Comparison of ENCODE assay signal across 8 cellular contexts in genomic region chr6:128519132-128519930, GRCh38. TPM values are rescaled to one million over a fixed set of nuclear protein-coding genes. Genes with fewer than 3 reads are reported as not detected.
DNase-seq lines count a peak whose midpoint lies in the region; ATAC-seq lines count a peak whose summit lies in the region.

No MANE protein-coding gene starts in this region.

- H3K4me1 ChIP-seq in muscle layer of colon (ENCODE audit: insufficient read depth, low read length) (peaks cover 34% of the 10 kb centered on the region), subcutaneous abdominal adipose tissue (ENCODE audit: control insufficient read depth in 5 of 5, insufficient read depth in 5 of 5, low read length in 5 of 5) (peaks cover 0 to 26% (median 17%) of the 10 kb centered on the region in 5 donors)

- H3K4me3 ChIP-seq in muscle layer of colon (ENCODE audit: low read depth in 1 of 2, low read length in 2 of 2) (peak overlapping the region; percentile 78 to 82), subcutaneous abdominal adipose tissue (ENCODE audit: low read depth in 1 of 5, low read length in 5 of 5) (peak overlapping the region; percentile 77 to 95 (median 84))

- no peaks in the 10 kb centered on the region for H3K36me3 ChIP-seq in muscle layer of colon (ENCODE audit: insufficient read depth, low read length)
- no peaks in the 10 kb centered on the region for H3K36me3 ChIP-seq in subcutaneous abdominal adipose tissue (ENCODE audit: control insufficient read depth in 5 of 5, insufficient read depth in 5 of 5, low read length in 5 of 5)

- H3K27ac ChIP-seq in muscle layer of colon (ENCODE audit: low read depth, low read length), result peak overlapping the region; percentile 93
- peak overlapping the region; percentile 92 for H3K27ac ChIP-seq in subcutaneous abdominal adipose tissue (ENCODE audit: low read depth, low read length)

- H3K9ac ChIP-seq in muscle layer of colon (ENCODE audit: low read length) (peak overlapping the region; percentile 72), subcutaneous abdominal adipose tissue (ENCODE audit: low read length in 5 of 5) (peak overlapping the region; percentile 66 to 98 (median 79))

- H3K27me3 ChIP-seq in muscle layer of colon (ENCODE audit: control insufficient read depth in 1 of 2, insufficient read depth in 2 of 2, low read length in 2 of 2) (no peaks in the 10 kb centered on the region), subcutaneous abdominal adipose tissue (ENCODE audit: control insufficient read depth in 5 of 5, insufficient read depth in 4 of 5, low read length in 5 of 5) (no peaks in the 10 kb centered on the region)

- DNase-seq in AG20443 (ENCODE audit: low spot score), result peak; percentile 45
- DNase-seq in NCI-H2171 (lab: John Stamatoyannopoulos, UW), result peak; percentile 53
- DNase-seq in activated T-cell treated with anti-CD3 and anti-CD28 coated beads for 48 hours (ENCODE audit: low read depth), result peak; percentile 19
- no peak for DNase-seq in NCI-H1436 treated with DMSO at 0.1 percent for 48 hours (lab: John Stamatoyannopoulos, UW)

- ATAC-seq in GM21447 (IDR thresholded peaks at IDR 0.05; ENCODE audit: unreplicated experiment) (peak; percentile 32), esophagus mucosa (peak; percentile 47)

- H3K9me3 ChIP-seq in muscle layer of colon (ENCODE audit: low read length) (no peaks in the 10 kb centered on the region), subcutaneous abdominal adipose tissue (ENCODE audit: control insufficient read depth in 5 of 5, low read length in 5 of 5) (no peaks in the 10 kb centered on the region)

RNA-seq across cellular contexts. Expression of gene PTPRK, which starts 1.1 kb away (rescaled TPM):
- 13.0 TPM for total RNA-seq in esophagus mucosa
